Comparison of ENCODE assay signal across 17 cellular contexts in genomic region chr6:100121854-100122609, GRCh38.
DNase-seq lines count a peak whose midpoint lies in the region; ATAC-seq lines count a peak whose summit lies in the region.
"Had no signal": no experiment of that assay in that cellular context is flagged by ENCODE, and none has a peak within 500 bp of the region (broad histone marks: within the 10 kb centered on the region; RNA-seq: fewer than 3 reads in every experiment).

No MANE protein-coding gene starts in this region.

- no peak overlapping the region for H3K27ac Mint-ChIP-seq in activated T-helper 17 cell treated with anti-CD3 and anti-CD28 coated beads, Interleukin-2, amount 50 U/mL, for 72 hours
- H3K27ac Mint-ChIP-seq: CD4-positive, alpha-beta memory T cell had no signal

- H3K9me3 Mint-ChIP-seq in activated T-helper 17 cell treated with anti-CD3 and anti-CD28 coated beads, Interleukin-2, amount 50 U/mL, for 72 hours: no peaks in the 10 kb centered on the region
- H3K9me3 Mint-ChIP-seq: CD4-positive, alpha-beta memory T cell had no signal

- H3K9me2 ChIP-seq in Karpas-422 (replicated peaks; ENCODE audit: insufficient read depth, low read length): no peaks in the 10 kb centered on the region

- WGBS in mesenchymal stem cell: 80% methylated on average over 1 of the region's 2 CpGs

- no peak overlapping the region for H4K91ac ChIP-seq in mesenchymal stem cell (ENCODE audit: low read length)

- no peaks in the 10 kb centered on the region for H3K79me1 ChIP-seq in mesenchymal stem cell (replicated peaks; ENCODE audit: low read length, poor library complexity, severe bottlenecking)

- no peak overlapping the region for H3K27ac ChIP-seq in mesenchymal stem cell (ENCODE audit: low read length, poor library complexity, severe bottlenecking)
- no peak overlapping the region for H3K27ac ChIP-seq in Karpas-422 (ENCODE audit: low read length)

- H4K20me1 ChIP-seq in Karpas-422 (ENCODE audit: insufficient read depth, low read depth, low read length): no peaks in the 10 kb centered on the region

- H3K4me3 ChIP-seq in mesenchymal stem cell (ENCODE audit: insufficient read depth in 1 of 2, low read depth in 1 of 2, low read length in 2 of 2): no peak overlapping the region
- H3K4me3 ChIP-seq in Karpas-422 (ENCODE audit: low read length): no peak overlapping the region
- H3K4me3 ChIP-seq: GM12878 had no signal

- no peak overlapping the region for H4K8ac ChIP-seq in mesenchymal stem cell (ENCODE audit: low read length)

- H2BK12ac ChIP-seq in mesenchymal stem cell (ENCODE audit: low read length in 2 of 2): no peak overlapping the region

- no peak overlapping the region for H3K18ac ChIP-seq in mesenchymal stem cell (ENCODE audit: low read depth in 1 of 2, low read length in 2 of 2)

- H2AFZ ChIP-seq in mesenchymal stem cell (ENCODE audit: low read depth, low read length) (no peak overlapping the region), Karpas-422 (ENCODE audit: low read length) (no peak overlapping the region)

- H2BK120ac ChIP-seq in mesenchymal stem cell (ENCODE audit: low read depth, low read length): no peak overlapping the region

- H2BK15ac ChIP-seq in mesenchymal stem cell (ENCODE audit: low read depth, poor library complexity, severe bottlenecking): no peak overlapping the region

- H3K23ac ChIP-seq in mesenchymal stem cell (ENCODE audit: low read length in 2 of 2): no peak overlapping the region

- H3K14ac ChIP-seq in mesenchymal stem cell (ENCODE audit: low read length in 2 of 2): no peak overlapping the region

- ATAC-seq in activated T-helper 17 cell treated with anti-CD3 and anti-CD28 coated beads, Interleukin-2, amount 50 U/mL, for 72 hours (replicated peaks): peak; percentile 24
- ATAC-seq in HG03097 (IDR thresholded peaks at IDR 0.05; ENCODE audit: low FRiP score, unreplicated experiment) (no peak), HG02884 (IDR thresholded peaks at IDR 0.05; ENCODE audit: unreplicated experiment) (no peak)
- ATAC-seq: GM12878 had no signal

- no peaks in the 10 kb centered on the region for H3K36me3 Mint-ChIP-seq in activated T-helper 17 cell treated with anti-CD3 and anti-CD28 coated beads, Interleukin-2, amount 50 U/mL, for 72 hours (ENCODE audit: low read depth)
- H3K36me3 Mint-ChIP-seq: CD4-positive, alpha-beta memory T cell had no signal

- H3K4me3 Mint-ChIP-seq in activated T-helper 17 cell treated with anti-CD3 and anti-CD28 coated beads, Interleukin-2, amount 50 U/mL, for 72 hours: no peak overlapping the region
- H3K4me3 Mint-ChIP-seq: CD4-positive, alpha-beta memory T cell had no signal

- no peak overlapping the region for H3K9ac ChIP-seq in mesenchymal stem cell (ENCODE audit: low read length)
- no peak overlapping the region for H3K9ac ChIP-seq in Karpas-422 (ENCODE audit: low read length)

- H3K36me3 ChIP-seq in mesenchymal stem cell (ENCODE audit: control insufficient read depth in 1 of 2, insufficient read depth in 2 of 2, low read depth in 1 of 2, low read length in 2 of 2): no peaks in the 10 kb centered on the region
- H3K36me3 ChIP-seq in Karpas-422 (ENCODE audit: insufficient read depth, low read length): no peaks in the 10 kb centered on the region
- H3K36me3 ChIP-seq: BE2C had no signal

- peaks cover 11% of the 10 kb centered on the region for H3K27me3 Mint-ChIP-seq in activated T-helper 17 cell treated with anti-CD3 and anti-CD28 coated beads, Interleukin-2, amount 50 U/mL, for 72 hours

- peak; percentile 41 for DNase-seq in AG20443 (ENCODE audit: low spot score)
- peak; percentile 40 for DNase-seq in GM03348 (ENCODE audit: low spot score)
- DNase-seq in mesenchymal stem cell: peak; percentile 14
- DNase-seq in Karpas-422: no peak
- DNase-seq: ACHN; BE2C; Calu3; CD4-positive, alpha-beta memory T cell; NCI-H1417 treated with DMSO at 0.1 percent for 48 hours; NCI-H1930; NCI-H526 treated with DMSO at 0.1 percent for 48 hours; NK-92 treated with Interleukin-12 subunit alpha and Interleukin-12 subunit beta, amount 100 ng/mL, for 24 hours; SHP77 treated with DMSO at 0.1 percent for 48 hours had no signal

- H3K4me1 ChIP-seq in mesenchymal stem cell (ENCODE audit: control insufficient read depth, insufficient read depth, low read depth, low read length) (no peaks in the 10 kb centered on the region), Karpas-422 (ENCODE audit: low read length) (no peaks in the 10 kb centered on the region)
- H3K4me1 ChIP-seq: BE2C had no signal

- H3K4me2 ChIP-seq in mesenchymal stem cell (ENCODE audit: low read length, poor library complexity, severe bottlenecking): no peak overlapping the region
- no peak overlapping the region for H3K4me2 ChIP-seq in Karpas-422 (ENCODE audit: low read depth, low read length, poor library complexity, severe bottlenecking)

- no peaks in the 10 kb centered on the region for H3K79me2 ChIP-seq in Karpas-422 (ENCODE audit: low read length)

- no peak overlapping the region for H2AK5ac ChIP-seq in mesenchymal stem cell (ENCODE audit: low read length, severe bottlenecking)

- H2BK5ac ChIP-seq in mesenchymal stem cell (ENCODE audit: low read depth, low read length, poor library complexity, severe bottlenecking): no peak overlapping the region

- H3K4me1 Mint-ChIP-seq in activated T-helper 17 cell treated with anti-CD3 and anti-CD28 coated beads, Interleukin-2, amount 50 U/mL, for 72 hours: no peaks in the 10 kb centered on the region
- H3K4me1 Mint-ChIP-seq: CD4-positive, alpha-beta memory T cell had no signal

- H3K27me3 ChIP-seq in mesenchymal stem cell (ENCODE audit: control insufficient read depth in 1 of 2, insufficient read depth in 1 of 2, low read length in 2 of 2) (no peaks in the 10 kb centered on the region), Karpas-422 (ENCODE audit: low read length) (no peaks in the 10 kb centered on the region)

- no peak overlapping the region for H3K4ac ChIP-seq in mesenchymal stem cell (ENCODE audit: low read depth in 1 of 2, low read length in 2 of 2)

- no peaks in the 10 kb centered on the region for H3K9me3 ChIP-seq in mesenchymal stem cell (ENCODE audit: control insufficient read depth, low read length)
- H3K9me3 ChIP-seq in Karpas-422 (ENCODE audit: low read length): no peaks in the 10 kb centered on the region
- H3K9me3 ChIP-seq: BE2C had no signal
